11 cellular contexts compared by ENCODE assay signal in the genomic region with DNA sequence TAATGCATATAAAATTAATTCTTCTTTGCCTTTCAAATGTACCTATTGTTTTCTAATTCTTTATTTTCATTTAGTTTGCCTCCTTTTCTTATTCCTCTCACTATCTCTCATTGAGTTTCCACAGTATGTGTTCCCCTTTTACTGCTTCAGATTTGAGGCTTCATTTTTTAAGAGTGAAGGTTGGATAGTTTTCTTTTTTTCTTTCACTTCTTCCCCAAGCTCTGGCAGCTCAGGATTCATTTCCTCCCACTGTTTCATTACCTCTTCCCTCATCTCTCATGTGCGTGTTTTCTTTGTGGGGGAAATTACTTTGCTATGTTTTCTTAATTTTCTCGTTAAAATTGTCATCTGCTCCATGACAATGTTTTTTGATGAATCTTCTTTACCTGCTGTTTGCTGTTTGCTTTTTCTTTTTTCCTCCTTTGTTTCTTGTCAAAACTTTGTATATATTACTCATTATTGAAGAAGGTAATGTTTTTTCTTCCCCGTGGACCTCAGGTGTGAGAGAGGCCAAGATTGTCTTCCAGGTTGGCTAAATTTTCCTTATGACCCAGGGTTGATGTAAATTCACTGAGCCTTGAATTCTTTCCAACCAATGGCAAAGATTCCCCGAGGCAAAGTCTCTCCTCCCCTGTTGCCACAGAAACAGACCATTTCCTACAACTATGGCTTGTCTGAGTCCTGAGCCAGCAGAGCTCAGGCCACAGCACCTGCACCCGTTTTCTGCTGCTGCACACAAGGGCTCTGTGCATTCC.
DNase-seq lines count a peak whose midpoint lies in the region; ATAC-seq, FAIRE-seq and TF ChIP-seq lines count a peak whose summit lies in the region.
"Had no signal": no experiment of that assay in that cellular context is flagged by ENCODE, and none has a peak within 500 bp of the region (broad histone marks: within the 10 kb centered on the region; RNA-seq: fewer than 3 reads in every experiment).

No MANE protein-coding gene starts in this region.

- no peak overlapping the region for H4K5ac ChIP-seq in mesendoderm (ENCODE audit: low read length)

- H4K20me1 ChIP-seq in K562 (replicated peaks; ENCODE audit: control insufficient read depth, insufficient read depth, low read length) = no peaks in the 10 kb centered on the region

- ATAC-seq in K562 (no peak), sciatic nerve (no peak), GM21526 (IDR thresholded peaks at IDR 0.05; ENCODE audit: low FRiP score, unreplicated experiment) (no peak)

- POLR2A ChIA-PET in K562 (lab: Yijun Ruan, JAX) = no interaction called here

- no peaks in the 10 kb centered on the region for H3K79me2 ChIP-seq in K562 (ENCODE audit: control insufficient read depth, insufficient read depth, low read length)
- no peaks in the 10 kb centered on the region for H3K79me2 ChIP-seq in mesendoderm (ENCODE audit: control insufficient read depth, insufficient read depth, low read length)

- H3K4me3 ChIP-seq in K562 = no peak overlapping the region
- H3K4me3 ChIP-seq in mesendoderm (ENCODE audit: low read length) = no peak overlapping the region

- no TSS peak for BruUV-seq in K562 (replicated peaks; lab: Mats Ljungman, UMichigan)

- no peak overlapping the region for H2BK15ac ChIP-seq in mesendoderm (replicated peaks; ENCODE audit: low read depth)

- H3K79me1 ChIP-seq in mesendoderm (ENCODE audit: low read length) = no peaks in the 10 kb centered on the region

- TF ChIP-seq CTCF in K562 (IDR thresholded peaks at IDR 0.05 in 2 of 3, conservative IDR thresholded peaks at IDR 0.05 in 1 of 3; ENCODE audit: insufficient read depth in 2 of 3, low read depth in 1 of 3, low read length in 3 of 3) = no peak

- H3K4me1 ChIP-seq in K562 (replicated peaks in 1 of 2; ENCODE audit: control insufficient read depth in 2 of 2, insufficient read depth in 2 of 2, low read length in 2 of 2) (no peaks in the 10 kb centered on the region), mesendoderm (ENCODE audit: control insufficient read depth, low read depth, low read length) (peaks cover 3% of the 10 kb centered on the region)
- H3K4me1 ChIP-seq: Caco-2 had no signal

- H3K56ac ChIP-seq in mesendoderm (ENCODE audit: low read length) = no peak overlapping the region

- no peak overlapping the region for H2BK5ac ChIP-seq in mesendoderm (ENCODE audit: low read length)

- no peak overlapping the region for H4K8ac ChIP-seq in mesendoderm (ENCODE audit: low read depth, low read length)

- DNase-seq in ELF-1 (ENCODE audit: low read depth, low spot score) = peak; percentile 69
- DNase-seq in NCI-H2081 (lab: John Stamatoyannopoulos, UW) = peak; percentile 45 to 67
- DNase-seq in K562 (ENCODE audit: extremely low read depth in 1 of 4, low spot score in 3 of 4) = no peak
- peak; percentile 82 for DNase-seq in mesendoderm
- DNase-seq in sciatic nerve (ENCODE audit: low spot score) = no peak
- no peak for DNase-seq in stimulated activated CD4-positive, alpha-beta T cell treated with anti-CD3 and anti-CD28 coated beads, Interleukin-2, amount 100 ng/mL, for 48 hours
- DNase-seq: activated T-cell treated with anti-CD3 and anti-CD28 coated beads, Interleukin-2, amount 50 U/mL, for 48 hours; Caco-2; naive B cell; stimulated activated CD4-positive, alpha-beta T cell treated with anti-CD3 and anti-CD28 coated beads, Interleukin-12 subunit alpha, Interleukin-12 subunit beta, amount 100 ng/mL, for 4 hours had no signal

- no peak for TF ChIP-seq EP300 in K562 (IDR thresholded peaks at IDR 0.05; ENCODE audit: low read length)

- H3K27ac ChIP-seq in K562 (ENCODE audit: extremely low read depth, low read depth, low read length) (no peak overlapping the region), mesendoderm (ENCODE audit: low read depth, low read length) (no peak overlapping the region)

- no peak overlapping the region for H2AK5ac ChIP-seq in mesendoderm (ENCODE audit: low read length)

- H3K4ac ChIP-seq in mesendoderm (ENCODE audit: low read depth, low read length) = no peak overlapping the region

- H2AFZ ChIP-seq in K562 (ENCODE audit: low read depth, low read length) = no peak overlapping the region

- in situ Hi-C loops in K562 (cut with MboI) = no loop called here

- no peak overlapping the region for H3K18ac ChIP-seq in mesendoderm (ENCODE audit: low read length)

- FAIRE-seq in K562 (lab: Jason Lieb, UNC) = no peak

- no peak overlapping the region for H3K23ac ChIP-seq in mesendoderm (ENCODE audit: low read length)

- H3K9ac ChIP-seq in K562 (ENCODE audit: insufficient read depth in 1 of 2, low read depth in 2 of 2, low read length in 2 of 2) (no peak overlapping the region), mesendoderm (ENCODE audit: low read length) (no peak overlapping the region)

- no peak overlapping the region for H3K4me2 ChIP-seq in K562 (ENCODE audit: insufficient read depth, low read length)
- H3K4me2 ChIP-seq in mesendoderm (ENCODE audit: low read length) = no peak overlapping the region

- no peaks in the 10 kb centered on the region for H3K9me3 ChIP-seq in K562 (replicated peaks; ENCODE audit: control insufficient read depth, insufficient read depth, low read depth, low read length)
- H3K9me3 ChIP-seq: Caco-2 had no signal

- intact Hi-C loops in K562 (cut with micrococcal nuclease) (no loop called here), sciatic nerve (cut with DNase I) (no loop called here)

- H3K36me3 ChIP-seq in K562 (ENCODE audit: control insufficient read depth, insufficient read depth, low read length) = no peaks in the 10 kb centered on the region
- no peaks in the 10 kb centered on the region for H3K36me3 ChIP-seq in mesendoderm (ENCODE audit: control insufficient read depth, insufficient read depth, low read length)

- TF ChIP-seq POLR2A in K562 (conservative IDR thresholded peaks at IDR 0.05) = no peak

- CTCF ChIA-PET in K562 (lab: Yijun Ruan, JAX; ENCODE audit: low intra/inter-chr PET ratio) = no interaction called here

- H3K27me3 ChIP-seq in K562 (ENCODE audit: control insufficient read depth in 2 of 2, insufficient read depth in 2 of 2, low read length in 2 of 2) (peaks cover 19 to 31% of the 10 kb centered on the region in 2 experiments), mesendoderm (ENCODE audit: insufficient read depth, low read length, poor library complexity) (no peaks in the 10 kb centered on the region)

- TF ChIP-seq RAD21 in K562 (CRISPR knock-in tag; conservative IDR thresholded peaks at IDR 0.05 in 1 of 2, IDR thresholded peaks at IDR 0.05 in 1 of 2) = no peak

- 2% methylated on average over 5 of the region's 5 CpGs for WGBS in K562 (ENCODE audit: insufficient coverage, low coverage, missing lambda C conversion rate)
- WGBS in mesendoderm (ENCODE audit: extremely low coverage, insufficient coverage, low lambda C conversion rate) = no CpG with 5 or more reads among the region's 5 CpGs

- H3K9me1 ChIP-seq in K562 (ENCODE audit: control insufficient read depth, insufficient read depth, low read length) = no peaks in the 10 kb centered on the region

- H2BK120ac ChIP-seq in mesendoderm (ENCODE audit: low read depth, low read length) = no peak overlapping the region

TF ChIP-seq in K562, 482 proteins besides CTCF, POLR2A, EP300 and RAD21:
- TF ChIP-seq RFX1 (IDR thresholded peaks at IDR 0.05) (peak; percentile 24; the same call in 1 of the 2 replicates), CREM (IDR thresholded peaks at IDR 0.05; ENCODE audit: low read depth) (no peak)

Comparison
In these comparisons a context has a peak if more than half of its experiments do, and no peak if none do; other contexts are left out.
1. DNase-seq: peak in ELF-1 (single experiment), NCI-H2081 (2 of 2) and mesendoderm (single experiment); none in K562 (0 of 4), sciatic nerve (single experiment) and stimulated activated CD4-positive, alpha-beta T cell treated with anti-CD3 and anti-CD28 coated beads, Interleukin-2, amount 100 ng/mL, for 48 hours (0 of 2).